Comparison of ENCODE assay signal across 1 cellular context in the genomic region with DNA sequence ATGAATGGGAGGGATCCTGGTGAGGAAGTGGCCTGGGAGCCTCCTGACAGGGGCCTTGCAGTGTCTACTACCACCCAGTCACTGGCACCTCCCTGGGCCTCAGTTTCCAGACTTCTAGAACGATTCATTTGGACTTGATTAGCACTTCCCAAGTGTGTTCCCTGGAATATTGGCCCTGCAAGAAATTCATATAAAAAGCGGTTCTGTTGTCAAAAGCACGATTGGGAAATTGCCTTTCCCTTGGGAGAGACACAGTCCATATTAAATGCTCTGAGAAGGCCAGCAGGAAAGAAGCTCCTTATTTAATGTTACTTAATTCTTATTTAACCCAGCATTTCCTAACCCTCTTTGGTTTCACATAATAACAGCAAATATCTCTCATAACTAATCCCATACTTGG.
TF ChIP-seq lines count a peak whose summit lies in the region.

No MANE protein-coding gene starts in this region.

TF ChIP-seq in K562, 482 proteins besides CTCF, POLR2A, EP300 and RAD21 (continued from another document):
- TF ChIP-seq ZNF449 (CRISPR knock-in tag; IDR thresholded peaks at IDR 0.05) (no peak), NR4A1 (CRISPR knock-in tag; IDR thresholded peaks at IDR 0.05) (no peak), NR4A1 (tag; IDR thresholded peaks at IDR 0.05) (no peak), PTRF (tag; IDR thresholded peaks at IDR 0.05) (no peak)
TF ChIP-seq in K562: peak in this region for 1.
